8 cellular contexts compared by ENCODE assay signal in the genomic region with DNA sequence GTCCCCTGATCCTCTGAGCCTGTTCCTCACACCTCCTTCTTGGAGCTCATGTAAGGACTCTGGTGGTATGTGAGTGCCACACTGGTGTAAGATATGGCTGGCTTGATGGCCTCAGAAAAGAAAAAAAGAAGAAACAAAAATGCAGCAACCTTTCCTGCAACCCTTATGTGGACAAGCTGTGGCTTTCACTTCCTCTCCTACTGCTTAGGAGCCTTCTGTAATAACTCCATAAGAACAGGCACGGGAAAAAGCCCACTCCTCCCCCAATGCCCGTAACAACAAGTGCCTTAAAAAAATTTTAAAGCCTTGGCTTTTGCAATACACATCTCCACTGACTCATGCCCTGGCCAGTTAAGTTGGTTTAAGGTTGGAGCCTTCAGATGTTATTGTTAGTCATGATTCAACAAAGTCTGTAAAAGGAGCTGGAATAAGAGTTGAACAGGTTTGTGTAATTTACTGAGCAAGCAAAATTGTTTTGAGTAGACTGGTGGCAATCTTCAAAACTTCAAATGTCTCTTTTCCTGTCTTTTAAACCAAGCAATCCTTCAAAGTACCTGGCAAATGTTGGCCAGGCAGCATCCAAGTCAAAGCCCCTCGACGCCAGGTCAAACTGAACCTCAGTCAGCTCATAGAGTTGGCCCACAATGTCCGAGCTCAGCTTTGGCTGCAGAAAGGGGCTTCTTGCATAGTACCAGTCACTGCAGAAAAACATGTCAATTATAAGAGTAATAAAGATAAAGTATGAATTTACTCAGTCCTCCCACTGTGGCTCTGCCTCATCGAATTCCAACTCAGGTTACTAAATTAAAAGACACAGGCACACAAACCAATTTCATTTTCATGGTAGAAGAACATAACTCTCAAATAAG. TPM values are rescaled to one million over a fixed set of nuclear protein-coding genes. Genes with fewer than 3 reads are reported as not detected.
A peak's percentile ranks its signal among the peaks of the same experiment; 100 is the strongest.
DNase-seq lines count a peak whose midpoint lies in the region; ATAC-seq, FAIRE-seq and TF ChIP-seq lines count a peak whose summit lies in the region.

No MANE protein-coding gene starts in this region.

- peak; percentile 78 for FAIRE-seq in GM12878 (lab: Jason Lieb, UNC)

- CTCF ChIA-PET in CD8-positive, alpha-beta memory T cell (lab: Charles Lee), result interaction anchor here (0.9 to 1.9 kb wide), 3 partner anchors 14 to 96 kb away, joined by 3 to 4 read pairs (median 4); no protein-coding TSS in a partner anchor
- CTCF ChIA-PET in GM12878 (lab: Yijun Ruan, JAX), result interaction anchor here (0.6 to 1.2 kb wide), 5 partner anchors 9 to 313 kb away, joined by 3 to 4 read pairs (median 3); no protein-coding TSS in a partner anchor

- POLR2A ChIA-PET in CD8-positive, alpha-beta memory T cell (lab: Charles Lee), result interaction anchor here (0.6 kb wide), 1 partner anchor 364 kb away, joined by 5 read pairs; no protein-coding TSS in a partner anchor
- POLR2A ChIA-PET in GM12878 (lab: Charles Lee), result interaction anchor here (0.7 to 2.3 kb wide), 4 partner anchors 9 to 12 kb away, joined by 3 to 7 read pairs (median 5); no protein-coding TSS in a partner anchor

- no peaks in the 10 kb centered on the region for H4K20me1 ChIP-seq in GM12878 (ENCODE audit: control insufficient read depth, insufficient read depth)

- peaks cover 0 to 2% of the 10 kb centered on the region in 2 donors for H3K27me3 Mint-ChIP-seq in CD8-positive, alpha-beta memory T cell

- no peaks in the 10 kb centered on the region for H3K27me3 ChIP-seq in CD8-positive, alpha-beta memory T cell (ENCODE audit: insufficient read depth, low read length, poor library complexity, severe bottlenecking)
- H3K27me3 ChIP-seq in GM12878 (replicated peaks in 1 of 2; ENCODE audit: control insufficient read depth in 2 of 2, insufficient read depth in 2 of 2, low read length in 1 of 2), result no peaks in the 10 kb centered on the region
- H3K27me3 ChIP-seq in neutrophil, result peaks cover 56% of the 10 kb centered on the region

- DNase-seq in CD8-positive, alpha-beta memory T cell, result no peak
- DNase-seq in KG1 (lab: John Stamatoyannopoulos, UW) (peak; percentile 21), GM12878 (ENCODE audit: low read depth, low spot score) (no peak), nucleus accumbens (lab: John Stamatoyannopoulos, UW) (no peak), GM13977 (ENCODE audit: low spot score) (no peak)

- TF ChIP-seq CTCF in GM12878 (IDR thresholded peaks at IDR 0.05 in 2 of 3, conservative IDR thresholded peaks at IDR 0.05 in 1 of 3; ENCODE audit: control insufficient read depth in 2 of 3, extremely low read depth in 1 of 3, insufficient read depth in 1 of 3, low read depth in 3 of 3, low read length in 3 of 3), result no peak
- no peak for TF ChIP-seq CTCF in neutrophil (IDR thresholded peaks at IDR 0.05)
- TF ChIP-seq CTCF in GM13977 (IDR thresholded peaks at IDR 0.05; ENCODE audit: extremely low read depth, insufficient read depth, missing control alignments), result no peak

- H3K4me1 Mint-ChIP-seq in CD8-positive, alpha-beta memory T cell, result peaks cover 90 to 97% (median 94%) of the 10 kb centered on the region in 3 donors

- peak overlapping the region in 6 of 7 donors; percentile 11 to 52 (median 38) for H3K4me3 Mint-ChIP-seq in CD8-positive, alpha-beta memory T cell

- in situ Hi-C loops in GM12878 (cut with MboI), result no loop called here
- in situ Hi-C loops in GM13977 (cut with MboI; ENCODE audit: low pct_unique_long_range_greater_than_20kb, low sequenced_read_pairs, unreplicated experiment), result no loop called here

- peak overlapping the region; percentile 29 to 95 (median 86) for H3K27ac Mint-ChIP-seq in CD8-positive, alpha-beta memory T cell

- SMC1A ChIA-PET in GM12878 (lab: Charles Lee; ENCODE audit: uncharacterized antibody, unreplicated experiment), result interaction anchor here (0.6 to 3.8 kb wide), 8 partner anchors 9 to 254 kb away, joined by 3 to 17 read pairs (median 5); no protein-coding TSS in a partner anchor

- no peak overlapping the region for H3K27ac ChIP-seq in CD8-positive, alpha-beta memory T cell (ENCODE audit: low read depth, low read length)
- H3K27ac ChIP-seq in GM12878 (ENCODE audit: control insufficient read depth, insufficient read depth) (0 out of 2 replicates have a peak overlapping the region, but pooled peaks have one; percentile 27), neutrophil (peak overlapping the region; percentile 82)

- peak; percentile 85 for ATAC-seq in GM12878
- no peak for ATAC-seq in HG03457 (IDR thresholded peaks at IDR 0.05; ENCODE audit: unreplicated experiment)
- no peak for ATAC-seq in GM18873 (IDR thresholded peaks at IDR 0.05; ENCODE audit: low FRiP score, unreplicated experiment)

- no TSS peak for BruUV-seq in GM12878 (replicated peaks; lab: Mats Ljungman, UMichigan)

- H3K9me3 ChIP-seq in CD8-positive, alpha-beta memory T cell (ENCODE audit: low read length), result no peaks in the 10 kb centered on the region
- no peaks in the 10 kb centered on the region for H3K9me3 ChIP-seq in GM12878 (replicated peaks; ENCODE audit: control insufficient read depth, insufficient read depth, low read length)
- H3K9me3 ChIP-seq in neutrophil, result no peaks in the 10 kb centered on the region

- WGBS in GM12878 (ENCODE audit: insufficient coverage, insufficient replicate concordance, low lambda C conversion rate, missing lambda C conversion rate), result 57% methylated on average over 6 of the region's 6 CpGs

- H3K4me1 ChIP-seq in CD8-positive, alpha-beta memory T cell (ENCODE audit: insufficient read depth, low read length), result peaks cover 81% of the 10 kb centered on the region
- H3K4me1 ChIP-seq in GM12878 (ENCODE audit: control insufficient read depth, insufficient read depth, low read length), result peaks cover 20% of the 10 kb centered on the region
- H3K4me1 ChIP-seq in neutrophil (ENCODE audit: control insufficient read depth in 1 of 2, insufficient read depth in 1 of 2, low read depth in 1 of 2, low read length in 1 of 2), result peaks cover 24% of the 10 kb centered on the region in 2 experiments

- TF ChIP-seq RAD21 in GM12878 (IDR thresholded peaks at IDR 0.05; ENCODE audit: insufficient read depth, low read depth, low read length), result no peak

- intact Hi-C loops in GM12878 (cut with micrococcal nuclease; ENCODE audit: unreplicated experiment), result no loop called here

- no peak overlapping the region for H2AFZ ChIP-seq in GM12878 (ENCODE audit: control insufficient read depth, low read depth, low read length)

- peaks cover 21 to 79% (median 30%) of the 10 kb centered on the region in 3 donors for H3K36me3 Mint-ChIP-seq in CD8-positive, alpha-beta memory T cell

- TF ChIP-seq EP300 in GM12878 (IDR thresholded peaks at IDR 0.05; ENCODE audit: borderline replicate concordance in 1 of 2, control insufficient read depth in 1 of 2, low read depth in 2 of 2, low read length in 2 of 2), result 0 out of 4 replicates have a peak, but pooled peaks of 1 of the 2 experiments have one; percentile 50

- H3K36me3 ChIP-seq in CD8-positive, alpha-beta memory T cell (ENCODE audit: insufficient read depth, low read length), result peaks cover 41% of the 10 kb centered on the region
- peaks cover 14 to 18% of the 10 kb centered on the region in 2 experiments for H3K36me3 ChIP-seq in GM12878 (ENCODE audit: control insufficient read depth in 2 of 2, insufficient read depth in 2 of 2, low read length in 1 of 2)
- peaks cover 3% of the 10 kb centered on the region for H3K36me3 ChIP-seq in neutrophil

- TF ChIP-seq POLR2A in GM12878 (IDR thresholded peaks at IDR 0.05; ENCODE audit: low read depth, low read length), result no peak

- no peaks in the 10 kb centered on the region for H3K9me3 Mint-ChIP-seq in CD8-positive, alpha-beta memory T cell

- no peak overlapping the region for H3K9ac ChIP-seq in GM12878 (ENCODE audit: control insufficient read depth, insufficient read depth, low read length)

- peak overlapping the region; percentile 69 for H3K4me2 ChIP-seq in GM12878 (ENCODE audit: control insufficient read depth, insufficient read depth)

- no peaks in the 10 kb centered on the region for H3K79me2 ChIP-seq in GM12878 (ENCODE audit: control insufficient read depth, insufficient read depth, low read length)

- RAD21 ChIA-PET in GM12878 (lab: Charles Lee; ENCODE audit: unreplicated experiment), result interaction anchor here (0.9 to 3.1 kb wide), 7 partner anchors 11 to 92 kb away, joined by 3 to 13 read pairs (median 4); no protein-coding TSS in a partner anchor

- H3K4me3 ChIP-seq in CD8-positive, alpha-beta memory T cell (ENCODE audit: low read length), result no peak overlapping the region
- peak overlapping the region; percentile 3; the same call in 1 of the 2 replicates for H3K4me3 ChIP-seq in GM12878
- H3K4me3 ChIP-seq in neutrophil (ENCODE audit: low read depth in 1 of 2, low read length in 1 of 2), result peak overlapping the region; percentile 6 to 28

RNA-seq across cellular contexts. Expression of a gene that starts 22.9 kb away (rescaled TPM):
- 10 to 100 TPM; 13.4 to 13.7 TPM for total RNA-seq in CD8-positive, alpha-beta memory T cell
- 11.0 TPM for polyA plus RNA-seq in CD8-positive, alpha-beta memory T cell
- total RNA-seq in GM12878 (2013; cell fraction: nucleolus; rRNA removed), result 31.8 and 41.1 TPM in 2 replicates
- total RNA-seq in GM12878 (2014; rRNA removed) (4.9 and 6.6 TPM in 2 replicates), GM12878 (2014; rRNA removed; fragmentation: Illumina TruSeq; extraction: Trizol) (6.5 and 8.5 TPM in 2 replicates), GM12878 (2021) (8.4 and 8.6 TPM in 2 replicates)
- polyA plus RNA-seq in GM12878 (2011; ENCODE audit: low read depth), result 2.7 TPM
- polyA plus RNA-seq in GM12878 (2011; rRNA removed) (5.6 and 7.1 TPM in 2 replicates), GM12878 (2014; fragmentation: Illumina TruSeq; extraction: Trizol) (6.9 and 7.8 TPM in 2 replicates), GM12878 (2014; fragmentation: Nextera tagmentation; extraction: Ambion mirVana) (1 to 10 TPM; 1.5 to 2.2 TPM), GM12878 (2014; rRNA removed) (6.6 and 6.9 TPM in 2 replicates), GM12878 (2016; fragmentation: Nextera tagmentation; extraction: Ambion mirVana) (1 to 10 TPM; 2.6 to 3.9 TPM)
- 6.3 and 8.3 TPM in 2 replicates for polyA plus RNA-seq in GM12878 (2011; cell fraction: cytosol; rRNA removed)
- 17.5 and 18.2 TPM in 2 replicates for polyA plus RNA-seq in GM12878 (2011; cell fraction: nucleus; rRNA removed)
- 3.7 and 5.2 TPM in 2 replicates for polyA plus RNA-seq in GM12878 (2012)
- 15.7 and 20.2 TPM in 2 replicates for polyA minus RNA-seq in GM12878 (2011; rRNA and poly(A)+ RNA removed)
- 2.8 and 4.3 TPM in 2 replicates for polyA minus RNA-seq in GM12878 (2011; cell fraction: cytosol; rRNA and poly(A)+ RNA removed)
- 20.8 and 24.9 TPM in 2 replicates for polyA minus RNA-seq in GM12878 (2011; cell fraction: nucleus; rRNA and poly(A)+ RNA removed)

RNA-seq across cellular contexts. Expression of a gene that starts 29.5 kb away (rescaled TPM):
- 1 to 10 TPM; 5.8 to 5.9 TPM for total RNA-seq in CD8-positive, alpha-beta memory T cell
- 70.8 TPM for polyA plus RNA-seq in CD8-positive, alpha-beta memory T cell
- total RNA-seq in GM12878 (2013; cell fraction: nucleolus; rRNA removed), result 0.23 and 0.32 TPM in 2 replicates
- total RNA-seq in GM12878 (2014; rRNA removed) (not detected in 2 replicates), GM12878 (2014; rRNA removed; fragmentation: Illumina TruSeq; extraction: Trizol) (not detected in 2 replicates), GM12878 (2021) (not detected in 2 replicates)
- polyA plus RNA-seq in GM12878 (2011; ENCODE audit: low read depth), result 0.17 TPM
- polyA plus RNA-seq in GM12878 (2011; rRNA removed) (0.12 TPM in 1 of 2 replicates, not detected in the other), GM12878 (2014; fragmentation: Illumina TruSeq; extraction: Trizol) (not detected in 2 replicates), GM12878 (2014; fragmentation: Nextera tagmentation; extraction: Ambion mirVana) (under 1 TPM; 0.04 to 0.13 TPM), GM12878 (2014; rRNA removed) (0.12 TPM in 1 of 2 replicates, not detected in the other), GM12878 (2016; fragmentation: Nextera tagmentation; extraction: Ambion mirVana) (under 1 TPM in 1 of 2 experiments, not detected in 1; 0.20 TPM)
- 0.07 TPM in 1 of 2 replicates, not detected in the other for polyA plus RNA-seq in GM12878 (2011; cell fraction: cytosol; rRNA removed)
- polyA plus RNA-seq in GM12878 (2011; cell fraction: nucleus; rRNA removed), result 0.12 and 0.18 TPM in 2 replicates
- 0.09 and 0.18 TPM in 2 replicates for polyA plus RNA-seq in GM12878 (2012)
- polyA minus RNA-seq in GM12878 (2011; rRNA and poly(A)+ RNA removed), result 0.22 TPM in 1 of 2 replicates, not detected in the other
- polyA minus RNA-seq in GM12878 (2011; cell fraction: cytosol; rRNA and poly(A)+ RNA removed), result not detected in 2 replicates
- polyA minus RNA-seq in GM12878 (2011; cell fraction: nucleus; rRNA and poly(A)+ RNA removed), result not detected in 2 replicates

RNA-seq across cellular contexts. Expression of a gene that starts 54.5 kb away (rescaled TPM):
- total RNA-seq in CD8-positive, alpha-beta memory T cell, result not detected
- not detected for polyA plus RNA-seq in CD8-positive, alpha-beta memory T cell
- not detected in 2 replicates for total RNA-seq in GM12878 (2013; cell fraction: nucleolus; rRNA removed)
- 0.05 and 0.17 TPM in 2 replicates for total RNA-seq in GM12878 (2014; rRNA removed)
- total RNA-seq in GM12878 (2014; rRNA removed; fragmentation: Illumina TruSeq; extraction: Trizol), result 0.09 TPM in 2 replicates
- total RNA-seq in GM12878 (2021), result 0.13 and 0.26 TPM in 2 replicates
- polyA plus RNA-seq in GM12878 (2011; ENCODE audit: low read depth), result 0.25 TPM
- 0.03 TPM in 2 replicates for polyA plus RNA-seq in GM12878 (2011; rRNA removed)
- 0.03 and 0.05 TPM in 2 replicates for polyA plus RNA-seq in GM12878 (2011; cell fraction: cytosol; rRNA removed)
- polyA plus RNA-seq in GM12878 (2011; cell fraction: nucleus; rRNA removed), result 0.03 TPM in 2 replicates
- 0.10 and 0.27 TPM in 2 replicates for polyA plus RNA-seq in GM12878 (2012)
- polyA plus RNA-seq in GM12878 (2014; fragmentation: Illumina TruSeq; extraction: Trizol), result 0.24 and 0.38 TPM in 2 replicates
- polyA plus RNA-seq in GM12878 (2014; fragmentation: Nextera tagmentation; extraction: Ambion mirVana), result under 1 TPM; 0.02 to 0.05 TPM
- 0.16 and 0.29 TPM in 2 replicates for polyA plus RNA-seq in GM12878 (2014; rRNA removed)
- not detected for polyA plus RNA-seq in GM12878 (2016; fragmentation: Nextera tagmentation; extraction: Ambion mirVana)
- not detected in 2 replicates for polyA minus RNA-seq in GM12878 (2011; rRNA and poly(A)+ RNA removed)
- not detected in 2 replicates for polyA minus RNA-seq in GM12878 (2011; cell fraction: cytosol; rRNA and poly(A)+ RNA removed)
- polyA minus RNA-seq in GM12878 (2011; cell fraction: nucleus; rRNA and poly(A)+ RNA removed), result not detected in 2 replicates

Comparison
In these comparisons a context has a peak if more than half of its experiments do, and no peak if none do; other contexts are left out.
1. RNA of a gene that starts 29.5 kb away (total RNA-seq): 5.8 to 5.9 TPM in CD8-positive, alpha-beta memory T cell; 0.23 to 0.32 TPM in GM12878; every median in the first group is over 4 times any median in the second.